ENCODE assay signal across 1 cellular context in genomic region chr7:101126651-101127459, GRCh38.
TF ChIP-seq lines count a peak whose summit lies in the region.

SERPINE1 (plus strand) TSS chr7:101127104; CDS start chr7:101128394, 1,290 bp downstream.

TF ChIP-seq in WTC11, 78 proteins besides CTCF, POLR2A, EP300 and RAD21 (continued from another document):
- no peak for TF ChIP-seq ZNF263 (CRISPR knock-in tag; IDR thresholded peaks at IDR 0.05; ENCODE audit: low read depth)
- TF ChIP-seq ZNF512 (CRISPR knock-in tag; IDR thresholded peaks at IDR 0.05; ENCODE audit: borderline replicate concordance) = no peak
- TF ChIP-seq OVOL2 (CRISPR knock-in tag; IDR thresholded peaks at IDR 0.05; ENCODE audit: borderline replicate concordance) = no peak
- TF ChIP-seq TEAD1 (CRISPR knock-in tag; IDR thresholded peaks at IDR 0.05) = peak; percentile 51; the same call in 1 of the 2 replicates
- no peak for TF ChIP-seq E2F4 (CRISPR knock-in tag; IDR thresholded peaks at IDR 0.05; ENCODE audit: borderline replicate concordance, low read depth)
- TF ChIP-seq ARID4B (CRISPR knock-in tag; IDR thresholded peaks at IDR 0.05; ENCODE audit: borderline replicate concordance) = 0 out of 2 replicates have a peak, but pooled peaks have one; percentile 13
- TF ChIP-seq TP53 (CRISPR knock-in tag; IDR thresholded peaks at IDR 0.05) = no peak
- no peak for TF ChIP-seq ZNF532 (CRISPR knock-in tag; IDR thresholded peaks at IDR 0.05; ENCODE audit: borderline replicate concordance)
- TF ChIP-seq GRHL2 (CRISPR knock-in tag; IDR thresholded peaks at IDR 0.05; ENCODE audit: insufficient replicate concordance, severe bottlenecking) = no peak
- TF ChIP-seq JUN (CRISPR knock-in tag; IDR thresholded peaks at IDR 0.05) = no peak
- no peak for TF ChIP-seq ZMAT4 (CRISPR knock-in tag; IDR thresholded peaks at IDR 0.05)
- no peak for TF ChIP-seq ATF2 (CRISPR knock-in tag; IDR thresholded peaks at IDR 0.05; ENCODE audit: borderline replicate concordance, low read depth)
- no peak for TF ChIP-seq FOXK1 (CRISPR knock-in tag; IDR thresholded peaks at IDR 0.05)
- TF ChIP-seq JAZF1 (CRISPR knock-in tag; IDR thresholded peaks at IDR 0.05) = no peak
- TF ChIP-seq CREM (CRISPR knock-in tag; IDR thresholded peaks at IDR 0.05) = no peak
- no peak for TF ChIP-seq NFYB (CRISPR knock-in tag; conservative IDR thresholded peaks at IDR 0.05; ENCODE audit: low read depth)
- no peak for TF ChIP-seq SOX15 (CRISPR knock-in tag; IDR thresholded peaks at IDR 0.05)
- no peak for TF ChIP-seq NFE2L1 (CRISPR knock-in tag; IDR thresholded peaks at IDR 0.05)
- 0 out of 2 replicates have a peak, but pooled peaks have one; percentile 23 for TF ChIP-seq ZNF232 (CRISPR knock-in tag; IDR thresholded peaks at IDR 0.05)
- TF ChIP-seq NFATC4 (CRISPR knock-in tag; IDR thresholded peaks at IDR 0.05) = no peak
- no peak for TF ChIP-seq ATF1 (CRISPR knock-in tag; IDR thresholded peaks at IDR 0.05)
- TF ChIP-seq CREB1 (CRISPR knock-in tag; IDR thresholded peaks at IDR 0.05) = no peak
- TF ChIP-seq ZBTB21 (CRISPR knock-in tag; IDR thresholded peaks at IDR 0.05; ENCODE audit: borderline replicate concordance) = no peak
